8 cellular contexts compared by ENCODE assay signal in genomic region chr22:40345271-40345670, GRCh38. TPM values are rescaled to one million over a fixed set of nuclear protein-coding genes. Genes with fewer than 3 reads are reported as not detected.
DNase-seq lines count a peak whose midpoint lies in the region; TF ChIP-seq lines count a peak whose summit lies in the region.

No MANE protein-coding gene starts in this region.

- H3K9ac ChIP-seq in skeletal muscle satellite cell (ENCODE audit: low read depth, low read length), result peak overlapping the region; percentile 97

- no peaks in the 10 kb centered on the region for H3K27me3 ChIP-seq in skeletal muscle satellite cell (ENCODE audit: control insufficient read depth, insufficient read depth, low read length)

- no peaks in the 10 kb centered on the region for H3K9me3 ChIP-seq in skeletal muscle satellite cell (replicated peaks; ENCODE audit: low read length)

- peaks cover 14% of the 10 kb centered on the region for H3K36me3 ChIP-seq in skeletal muscle satellite cell (ENCODE audit: insufficient read depth, low read length)

- POLR2A ChIA-PET in GM10248 (lab: Yijun Ruan, JAX), result interaction anchor here (0.7 to 1.3 kb wide), 3 partner anchors 9 to 36 kb away, joined by 3 to 6 read pairs (median 3); no protein-coding TSS in a partner anchor

- H3K4me3 ChIP-seq in epithelial cell of esophagus (ENCODE audit: low read length), result peak overlapping the region; percentile 90
- peak overlapping the region; percentile 99 for H3K4me3 ChIP-seq in skeletal muscle satellite cell (ENCODE audit: low read length)

- CTCF ChIA-PET in GM10248 (lab: Yijun Ruan, JAX), result interaction anchor here (0.8 to 1.2 kb wide), 3 partner anchors 14 to 321 kb away, joined by 3 to 4 read pairs (median 3); no protein-coding TSS in a partner anchor

- TF ChIP-seq CTCF in epithelial cell of esophagus (IDR thresholded peaks at IDR 0.05; ENCODE audit: insufficient read depth, low read depth, low read length, missing control alignments) (no peak), GM10248 (IDR thresholded peaks at IDR 0.05; ENCODE audit: control extremely low read depth, extremely low read depth, low read depth, missing control alignments) (no peak)

- peaks cover 14% of the 10 kb centered on the region for H3K4me1 ChIP-seq in skeletal muscle satellite cell (ENCODE audit: control insufficient read depth, insufficient read depth, low read length)

- H3K4me2 ChIP-seq in skeletal muscle satellite cell (ENCODE audit: low read length), result peak overlapping the region; percentile 95

- peak; percentile 6 for DNase-seq in NK-92 treated with Interleukin-12 subunit alpha and Interleukin-12 subunit beta, amount 100 ng/mL, for 24 hours (lab: John Stamatoyannopoulos, UW)
- DNase-seq in NK-92 (lab: John Stamatoyannopoulos, UW; ENCODE audit: unreplicated experiment) (no peak), T-helper 22 cell (ENCODE audit: low read depth) (peak; percentile 49), epithelial cell of esophagus (ENCODE audit: low read depth) (peak; percentile 66), amniotic stem cell (lab: John Stamatoyannopoulos, UW) (no peak), foreskin melanocyte (no peak), GM10248 (ENCODE audit: extremely low spot score) (no peak)

RNA-seq across cellular contexts. Expression of gene ADSL, which starts 1.0 kb away (rescaled TPM):
- total RNA-seq in skeletal muscle satellite cell (2012; rRNA removed), result 158 and 162 TPM in 2 replicates

RNA-seq across cellular contexts. Expression of gene SGSM3, which starts 25.1 kb away (rescaled TPM):
- total RNA-seq in skeletal muscle satellite cell (2012; rRNA removed), result 37.5 and 41.7 TPM in 2 replicates

Comparison
In these comparisons a context has a peak if more than half of its experiments do, and no peak if none do; other contexts are left out.
1. DNase-seq: peak in NK-92 treated with Interleukin-12 subunit alpha and Interleukin-12 subunit beta, amount 100 ng/mL, for 24 hours (single experiment), T-helper 22 cell (single experiment) and epithelial cell of esophagus (single experiment); none in NK-92 (single experiment), amniotic stem cell (single experiment), foreskin melanocyte (single experiment) and GM10248 (single experiment).